ENCODE assay signal across 1 cellular context in the genomic region with DNA sequence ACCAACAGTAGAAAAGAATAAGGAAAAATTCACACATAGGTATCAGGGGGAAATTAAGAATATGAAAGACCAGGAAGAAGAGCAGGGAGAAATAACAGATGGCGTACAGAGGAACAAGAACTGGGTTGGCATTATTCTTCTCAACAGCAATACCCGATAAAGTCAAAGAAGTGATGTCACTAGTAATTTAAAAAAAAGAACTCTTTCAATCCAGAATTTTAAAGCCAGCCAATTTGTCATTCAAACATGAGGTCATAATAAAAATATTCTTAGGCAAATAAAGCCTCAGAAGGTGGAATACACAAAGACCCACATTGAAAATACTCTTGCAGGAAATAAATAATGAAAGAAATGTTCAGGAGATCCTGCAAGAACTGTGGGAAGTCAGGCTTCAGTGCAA.
TF ChIP-seq lines count a peak whose summit lies in the region.

No MANE protein-coding gene starts in this region.

TF ChIP-seq in A549, 52 proteins besides CTCF, POLR2A, EP300 and RAD21 (continued from another document):
- TF ChIP-seq, protein P1, sequence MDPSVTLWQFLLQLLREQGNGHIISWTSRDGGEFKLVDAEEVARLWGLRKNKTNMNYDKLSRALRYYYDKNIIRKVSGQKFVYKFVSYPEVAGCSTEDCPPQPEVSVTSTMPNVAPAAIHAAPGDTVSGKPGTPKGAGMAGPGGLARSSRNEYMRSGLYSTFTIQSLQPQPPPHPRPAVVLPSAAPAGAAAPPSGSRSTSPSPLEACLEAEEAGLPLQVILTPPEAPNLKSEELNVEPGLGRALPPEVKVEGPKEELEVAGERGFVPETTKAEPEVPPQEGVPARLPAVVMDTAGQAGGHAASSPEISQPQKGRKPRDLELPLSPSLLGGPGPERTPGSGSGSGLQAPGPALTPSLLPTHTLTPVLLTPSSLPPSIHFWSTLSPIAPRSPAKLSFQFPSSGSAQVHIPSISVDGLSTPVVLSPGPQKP (IDR thresholded peaks at IDR 0.05; ENCODE audit: low read depth, low read length) = no peak
- no peak for TF ChIP-seq EHF (CRISPR knock-in tag; IDR thresholded peaks at IDR 0.05)
